In genomic region chr13:46369506-46370268, GRCh38 we compare ENCODE assay signal across 10 cellular contexts. TPM values are rescaled to one million over a fixed set of nuclear protein-coding genes. Genes with fewer than 3 reads are reported as not detected.
DNase-seq lines count a peak whose midpoint lies in the region; ATAC-seq and FAIRE-seq lines count a peak whose summit lies in the region.
"Had no signal": no experiment of that assay in that cellular context is flagged by ENCODE, and none has a peak within 500 bp of the region (broad histone marks: within the 10 kb centered on the region; RNA-seq: fewer than 3 reads in every experiment).

No MANE protein-coding gene starts in this region.

- H3K27me3 ChIP-seq in muscle layer of duodenum (ENCODE audit: low read depth, low read length): no peaks in the 10 kb centered on the region
- H3K27me3 ChIP-seq in small intestine (ENCODE audit: control insufficient read depth in 2 of 2, insufficient read depth in 2 of 2, low read length in 2 of 2): no peaks in the 10 kb centered on the region

- no peak overlapping the region for H3K4me3 ChIP-seq in muscle layer of duodenum (ENCODE audit: low read depth in 1 of 2, low read length in 2 of 2)
- no peak overlapping the region for H3K4me3 ChIP-seq in small intestine (ENCODE audit: low read depth in 1 of 2, low read length in 2 of 2)

- H3K36me3 ChIP-seq in muscle layer of duodenum (ENCODE audit: control insufficient read depth in 1 of 2, insufficient read depth in 2 of 2, low read length in 2 of 2): peaks cover 0 to 16% of the 10 kb centered on the region in 2 donors
- no peaks in the 10 kb centered on the region for H3K36me3 ChIP-seq in small intestine (ENCODE audit: control insufficient read depth in 2 of 2, insufficient read depth in 2 of 2, low read length in 2 of 2)

- ATAC-seq in GM21825 (IDR thresholded peaks at IDR 0.05; ENCODE audit: unreplicated experiment): peak; percentile 66
- no peak for ATAC-seq in GM19328 (IDR thresholded peaks at IDR 0.05; ENCODE audit: unreplicated experiment)
- no peak for ATAC-seq in HG03139 (IDR thresholded peaks at IDR 0.05; ENCODE audit: unreplicated experiment)
- ATAC-seq: Panc1 had no signal

- DNase-seq in GM03348 (ENCODE audit: low spot score): peak; percentile 79
- DNase-seq in NCI-H1436 (lab: John Stamatoyannopoulos, UW): no peak
- no peak for DNase-seq in small intestine

- H3K27ac ChIP-seq in muscle layer of duodenum (ENCODE audit: low read length) (peak overlapping the region; percentile 25), small intestine (ENCODE audit: low read depth in 1 of 2, low read length in 1 of 2) (peak overlapping the region in 1 of 2 donors; percentile 36)
- H3K27ac ChIP-seq: parathyroid adenoma had no signal

- 31 to 54% (median 34%) methylated on average over 4 of the region's 4 CpGs for WGBS in small intestine, 3 donors

- peak overlapping the region; percentile 6 for H3K27ac Mint-ChIP-seq in T-helper 1 cell treated with Interleukin-12 subunit alpha and Interleukin-12 subunit beta and Interleukin-4 antibody, amounts not matched to agents 30 μg/mL and 1 μg/mL, for 36 hours

- peaks cover 10% of the 10 kb centered on the region for H3K4me1 Mint-ChIP-seq in T-helper 1 cell treated with Interleukin-12 subunit alpha and Interleukin-12 subunit beta and Interleukin-4 antibody, amounts not matched to agents 30 μg/mL and 1 μg/mL, for 36 hours (ENCODE audit: low read depth)

- H3K4me3 Mint-ChIP-seq in T-helper 1 cell treated with Interleukin-12 subunit alpha and Interleukin-12 subunit beta and Interleukin-4 antibody, amounts not matched to agents 30 μg/mL and 1 μg/mL, for 36 hours: no peak overlapping the region

- peaks cover 7% of the 10 kb centered on the region for H3K36me3 Mint-ChIP-seq in T-helper 1 cell treated with Interleukin-12 subunit alpha and Interleukin-12 subunit beta and Interleukin-4 antibody, amounts not matched to agents 30 μg/mL and 1 μg/mL, for 36 hours (ENCODE audit: low read depth)

- no peaks in the 10 kb centered on the region for H3K4me1 ChIP-seq in muscle layer of duodenum (ENCODE audit: control insufficient read depth in 1 of 2, insufficient read depth in 2 of 2, low read length in 2 of 2)
- H3K4me1 ChIP-seq in small intestine (ENCODE audit: control insufficient read depth in 2 of 2, insufficient read depth in 1 of 2, low read depth in 1 of 2, low read length in 1 of 2): peaks cover 0 to 2% of the 10 kb centered on the region in 2 donors
- H3K4me1 ChIP-seq: parathyroid adenoma had no signal

- no peaks in the 10 kb centered on the region for H3K9me3 Mint-ChIP-seq in T-helper 1 cell treated with Interleukin-12 subunit alpha and Interleukin-12 subunit beta and Interleukin-4 antibody, amounts not matched to agents 30 μg/mL and 1 μg/mL, for 36 hours

- H3K9me3 ChIP-seq in muscle layer of duodenum (ENCODE audit: control insufficient read depth in 1 of 2, low read length in 2 of 2) (no peaks in the 10 kb centered on the region), small intestine (ENCODE audit: control insufficient read depth, low read depth) (no peaks in the 10 kb centered on the region)

- H3K27me3 Mint-ChIP-seq in T-helper 1 cell treated with Interleukin-12 subunit alpha and Interleukin-12 subunit beta and Interleukin-4 antibody, amounts not matched to agents 30 μg/mL and 1 μg/mL, for 36 hours (ENCODE audit: low read depth): no peaks in the 10 kb centered on the region

- FAIRE-seq in small intestine (lab: Jason Lieb, UNC): no peak

RNA-seq across cellular contexts. Expression of gene RUBCNL, which starts 17.4 kb away (rescaled TPM):
- polyA plus RNA-seq in small intestine: 1 to 10 TPM in 2 of 3 donors, under 1 TPM in 1; 0.67 to 6.2 (median 4.1) TPM
